In the genomic region with DNA sequence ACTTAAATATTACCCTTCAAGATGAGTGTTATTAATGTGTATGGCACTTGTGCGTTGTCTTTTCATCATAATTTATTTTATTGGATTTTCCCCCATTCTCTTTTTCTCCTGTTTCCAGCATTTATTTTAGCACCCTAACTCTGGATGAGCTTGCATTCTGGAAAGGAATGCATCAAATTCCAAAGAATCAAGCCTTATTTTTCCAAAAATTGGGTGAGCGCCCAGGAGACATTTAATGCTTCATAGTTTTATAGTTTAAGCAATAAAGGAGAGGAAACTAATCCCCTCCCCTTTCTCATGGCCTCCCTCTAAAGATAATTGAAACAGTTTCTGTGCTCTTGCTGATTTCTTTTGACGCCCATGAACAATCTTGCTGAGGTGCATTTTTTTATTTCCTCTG, we compare ENCODE assay signal across 17 cellular contexts.
A peak's percentile ranks its signal among the peaks of the same experiment; 100 is the strongest.
DNase-seq lines count a peak whose midpoint lies in the region; ATAC-seq and TF ChIP-seq lines count a peak whose summit lies in the region.
"Had no signal": no experiment of that assay in that cellular context is flagged by ENCODE, and none has a peak within 500 bp of the region (broad histone marks: within the 10 kb centered on the region; RNA-seq: fewer than 3 reads in every experiment).

No MANE protein-coding gene starts in this region.

- H3K4me3 Mint-ChIP-seq in CD14-positive monocyte: no peak overlapping the region

- no peaks in the 10 kb centered on the region for H3K36me3 Mint-ChIP-seq in CD14-positive monocyte

- no peaks in the 10 kb centered on the region for H4K20me1 ChIP-seq in IMR-90 (ENCODE audit: insufficient read depth, low read length)

- H3K56ac ChIP-seq in IMR-90 (ENCODE audit: extremely low read depth, insufficient read depth, low read length): no peak overlapping the region

- H2BK15ac ChIP-seq in IMR-90 (ENCODE audit: low read depth, low read length): no peak overlapping the region

- H4K5ac ChIP-seq in IMR-90 (ENCODE audit: low read depth, low read length): no peak overlapping the region

- H3K9me1 ChIP-seq in IMR-90 (ENCODE audit: insufficient read depth, low read length): no peaks in the 10 kb centered on the region

- H3K27ac Mint-ChIP-seq in CD14-positive monocyte: no peak overlapping the region

- no peak for TF ChIP-seq POLR2A in IMR-90 (IDR thresholded peaks at IDR 0.05; ENCODE audit: low read depth, low read length)

- DNase-seq in AG08395 (ENCODE audit: low spot score) (peak; percentile 5), IMR-90 (peak; percentile 37), astrocyte of the spinal cord (ENCODE audit: low read depth, low spot score) (peak; percentile 17), fibroblast of the aortic adventitia (ENCODE audit: low read depth) (peak; percentile 81), NOMO-1 (lab: John Stamatoyannopoulos, UW; ENCODE audit: unreplicated experiment in 2 of 2) (no peak), CD14-positive monocyte (ENCODE audit: low spot score) (no peak), T-helper 1 cell (no peak), cortex of kidney (lab: John Stamatoyannopoulos, UW) (no peak)
- DNase-seq: 8988T, DMS 273 treated with DMSO at 0.1 percent for 48 hours, KG1, NCI-H1436, NCI-H2029 treated with DMSO at 0.1 percent for 48 hours, NCI-H2171 treated with DMSO at 0.1 percent for 48 hours, NCI-H510A treated with DMSO at 0.1 percent for 48 hours had no signal

- POLR2A ChIA-PET in IMR-90 (lab: Charles Lee; ENCODE audit: unreplicated experiment): no interaction called here

- intact Hi-C loops in IMR-90 (cut with micrococcal nuclease) (no loop called here), CD14-positive monocyte (cut with micrococcal nuclease) (no loop called here)

- no peaks in the 10 kb centered on the region for H3K27me3 ChIP-seq in IMR-90 (ENCODE audit: control insufficient read depth, insufficient read depth, low read length)

- WGBS in IMR-90 (ENCODE audit: extremely low coverage in 2 of 2, insufficient read length in 1 of 2), 2 experiments: no CpG with 5 or more reads among the region's 3 CpGs

- no peaks in the 10 kb centered on the region for H3K79me1 ChIP-seq in IMR-90 (ENCODE audit: low read depth in 1 of 2, low read length in 2 of 2)

- H4K8ac ChIP-seq in IMR-90 (ENCODE audit: low read depth in 2 of 2, low read length in 2 of 2): no peak overlapping the region

- no peaks in the 10 kb centered on the region for H3K4me1 Mint-ChIP-seq in CD14-positive monocyte

- no peak overlapping the region for H3K14ac ChIP-seq in IMR-90 (replicated peaks; ENCODE audit: low read depth, low read length)

- no peak for TF ChIP-seq RAD21 in IMR-90 (IDR thresholded peaks at IDR 0.05; ENCODE audit: low read length)

- H3K9me3 ChIP-seq in IMR-90 (ENCODE audit: control insufficient read depth, insufficient read depth, low read length): no peaks in the 10 kb centered on the region

- H2BK120ac ChIP-seq in IMR-90 (ENCODE audit: low read depth, low read length): no peak overlapping the region

- peaks cover 0 to 3% (median 0%) of the 10 kb centered on the region in 7 donors for H3K9me3 Mint-ChIP-seq in CD14-positive monocyte

- H3K9ac ChIP-seq in IMR-90 (ENCODE audit: low read depth, low read length): no peak overlapping the region

- CTCF ChIA-PET in IMR-90 (lab: Yijun Ruan, JAX): no interaction called here

- no peak overlapping the region for H3K4ac ChIP-seq in IMR-90 (ENCODE audit: low read depth, low read length)

- H2AK5ac ChIP-seq in IMR-90 (ENCODE audit: low read depth, low read length): no peak overlapping the region

- H3K27ac ChIP-seq in IMR-90 (ENCODE audit: insufficient read depth, low read length): no peak overlapping the region
- H3K27ac ChIP-seq: C4-2B had no signal

- no peak overlapping the region for H4K91ac ChIP-seq in IMR-90 (ENCODE audit: insufficient read depth, low read depth, low read length)

- no peak overlapping the region for H2BK20ac ChIP-seq in IMR-90 (ENCODE audit: low read depth, low read length)

- ATAC-seq in IMR-90 (ENCODE audit: low read depth): peak; percentile 54
- ATAC-seq: Panc1 had no signal

- no peaks in the 10 kb centered on the region for H3K27me3 Mint-ChIP-seq in CD14-positive monocyte (ENCODE audit: low read depth in 3 of 3)

- no peaks in the 10 kb centered on the region for H3K36me3 ChIP-seq in IMR-90 (ENCODE audit: control insufficient read depth, insufficient read depth, low read length)

- H3K4me2 ChIP-seq in IMR-90 (ENCODE audit: low read depth, low read length): no peak overlapping the region

- no peak overlapping the region for H3K23ac ChIP-seq in IMR-90 (ENCODE audit: low read depth, low read length)

- dilution Hi-C loops in IMR-90 (cut with HindIII; ENCODE audit: low sequenced_read_pairs, unreplicated experiment): no loop called here

- H2AK9ac ChIP-seq in IMR-90 (replicated peaks; ENCODE audit: low read depth, low read length, poor library complexity): no peak overlapping the region

- no TSS peak for BruUV-seq in IMR-90 (replicated peaks; lab: Mats Ljungman, UMichigan)

- TF ChIP-seq CTCF in IMR-90 (conservative IDR thresholded peaks at IDR 0.05; ENCODE audit: low read depth, low read length) (no peak), astrocyte of the spinal cord (IDR thresholded peaks at IDR 0.05; ENCODE audit: low read depth, low read length) (no peak), fibroblast of the aortic adventitia (IDR thresholded peaks at IDR 0.05; ENCODE audit: insufficient read depth, low read length) (no peak), CD14-positive monocyte (IDR thresholded peaks at IDR 0.05) (no peak)

- in situ Hi-C loops in IMR-90 (cut with MboI; ENCODE audit: low sequenced_read_pairs) (no loop called here), astrocyte of the spinal cord (cut with HindIII; ENCODE audit: low sequenced_read_pairs) (no loop called here)

- H2AFZ ChIP-seq in IMR-90 (replicated peaks; ENCODE audit: low read length, poor library complexity): no peak overlapping the region

- no peak overlapping the region for H3K18ac ChIP-seq in IMR-90 (ENCODE audit: low read depth, low read length)

- H2BK5ac ChIP-seq in IMR-90 (ENCODE audit: low read depth, low read length, poor library complexity, severe bottlenecking): no peak overlapping the region

- H3K4me3 ChIP-seq in IMR-90 (ENCODE audit: insufficient read depth, low read depth, low read length): no peak overlapping the region
- no peak overlapping the region for H3K4me3 ChIP-seq in astrocyte of the spinal cord (ENCODE audit: low read depth, low read length)
- no peak overlapping the region for H3K4me3 ChIP-seq in fibroblast of the aortic adventitia (ENCODE audit: low read depth, low read length)

- H3K4me1 ChIP-seq in IMR-90 (ENCODE audit: control insufficient read depth, insufficient read depth, low read length): peaks cover 4% of the 10 kb centered on the region; the same call in 1 of the 2 replicates

TF ChIP-seq in IMR-90, 13 proteins besides CTCF, POLR2A, EP300 and RAD21:
- TF ChIP-seq MAZ (IDR thresholded peaks at IDR 0.05; ENCODE audit: borderline replicate concordance, low read depth, low read length): no peak
- no peak for TF ChIP-seq RCOR1 (IDR thresholded peaks at IDR 0.05; ENCODE audit: insufficient replicate concordance, low read length)
- no peak for TF ChIP-seq MXI1 (IDR thresholded peaks at IDR 0.05; ENCODE audit: borderline replicate concordance, low read depth, low read length)

Comparison
In these comparisons a context has a peak if more than half of its experiments do, and no peak if none do; other contexts are left out.
1. DNase-seq: peak in AG08395 (single experiment), IMR-90 (single experiment), astrocyte of the spinal cord (single experiment) and fibroblast of the aortic adventitia (single experiment); none in NOMO-1 (0 of 2), CD14-positive monocyte (single experiment), T-helper 1 cell (0 of 5) and cortex of kidney (single experiment).